Comparison of ENCODE assay signal across 8 cellular contexts in genomic region chr11:67732045-67732787, GRCh38. TPM values are rescaled to one million over a fixed set of nuclear protein-coding genes. Genes with fewer than 3 reads are reported as not detected.
A peak's percentile ranks its signal among the peaks of the same experiment; 100 is the strongest.
DNase-seq lines count a peak whose midpoint lies in the region; ATAC-seq, FAIRE-seq and TF ChIP-seq lines count a peak whose summit lies in the region.

No MANE protein-coding gene starts in this region.

- no peak for FAIRE-seq in GM12892 (lab: Jason Lieb, UNC)

- DNase-seq in GM12892 (ENCODE audit: insufficient read length) (peak; percentile 15), NOMO-1 (lab: John Stamatoyannopoulos, UW; ENCODE audit: unreplicated experiment in 2 of 2) (peak; percentile 8 to 39), medulla oblongata (ENCODE audit: extremely low spot score) (peak; percentile 3), tibial nerve (ENCODE audit: low spot score in 2 of 2) (no peak), RPMI8226 (no peak), cerebellar cortex (ENCODE audit: low spot score) (no peak)
- peak; percentile 65 for DNase-seq in activated naive CD4-positive, alpha-beta T cell treated with anti-CD3 and anti-CD28 coated beads, Interleukin-2, amount 50 U/mL, for 16 hours

- H3K27me3 ChIP-seq in tibial nerve = peaks cover 0 to 11% of the 10 kb centered on the region in 2 donors

- no peaks in the 10 kb centered on the region for H3K9me3 ChIP-seq in tibial nerve

- H3K27ac ChIP-seq in tibial nerve = no peak overlapping the region

- TF ChIP-seq POLR2A in GM12892 (IDR thresholded peaks at IDR 0.05; ENCODE audit: low read depth, low read length) = no peak
- no peak for TF ChIP-seq POLR2A in tibial nerve (IDR thresholded peaks at IDR 0.05)

- peaks cover 0 to 9% (median 2%) of the 10 kb centered on the region in 4 donors for H3K4me1 ChIP-seq in tibial nerve

- H3K36me3 ChIP-seq in tibial nerve = no peaks in the 10 kb centered on the region

- ATAC-seq in HG02610 (IDR thresholded peaks at IDR 0.05; ENCODE audit: unreplicated experiment) = no peak

- no peak for TF ChIP-seq EP300 in tibial nerve (IDR thresholded peaks at IDR 0.05)

- WGBS in tibial nerve, 2 donors = 28 to 30% methylated on average over 28 to 40 of the region's 42 CpGs

- H3K4me3 ChIP-seq in tibial nerve = peak overlapping the region in 2 of 4 donors; percentile 17 to 39

- TF ChIP-seq CTCF in tibial nerve (IDR thresholded peaks at IDR 0.05) = peak in 4 of 5 experiments; percentile 13 to 34 (median 24)

RNA-seq across cellular contexts. Expression of gene ALDH3B2, which starts 57.8 kb away (rescaled TPM):
- not detected for polyA plus RNA-seq in GM12892 (2012; ENCODE audit: missing spikeins)
- total RNA-seq in tibial nerve = not detected

Comparison
In these comparisons a context has a peak if more than half of its experiments do, and no peak if none do; other contexts are left out.
1. DNase-seq: peak in GM12892 (single experiment), NOMO-1 (2 of 2), activated naive CD4-positive, alpha-beta T cell treated with anti-CD3 and anti-CD28 coated beads, Interleukin-2, amount 50 U/mL, for 16 hours (single experiment) and medulla oblongata (single experiment); none in tibial nerve (0 of 2), RPMI8226 (single experiment) and cerebellar cortex (single experiment).